ENCODE assay signal across 11 cellular contexts in the genomic region with DNA sequence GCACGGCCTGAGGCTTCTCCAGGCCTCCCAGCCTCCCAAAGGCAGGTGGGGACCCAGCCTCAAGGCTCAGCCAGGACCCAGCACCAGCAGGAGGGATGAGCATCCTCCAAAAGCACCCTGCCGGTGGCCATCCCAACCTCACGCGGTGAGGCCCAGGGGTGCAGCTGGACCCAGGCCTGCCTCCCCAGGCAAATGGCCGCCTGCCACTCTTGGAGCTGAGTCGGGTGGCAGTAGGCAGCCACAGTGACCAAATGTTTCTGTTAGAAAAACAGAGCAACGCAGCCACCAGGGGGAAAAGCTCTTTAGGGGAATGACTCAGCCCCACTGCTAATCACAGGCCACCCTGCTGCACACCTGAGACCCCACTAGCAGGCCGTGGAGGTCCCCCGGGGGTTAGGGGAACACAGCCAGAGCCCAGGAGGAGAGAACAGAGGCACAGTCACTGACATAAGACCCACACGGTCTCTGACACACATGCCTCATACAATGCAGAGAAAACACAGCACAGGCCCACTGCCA. TPM values are rescaled to one million over a fixed set of nuclear protein-coding genes. Genes with fewer than 3 reads are reported as not detected.
DNase-seq lines count a peak whose midpoint lies in the region; ATAC-seq and TF ChIP-seq lines count a peak whose summit lies in the region.
"Had no signal": no experiment of that assay in that cellular context is flagged by ENCODE, and none has a peak within 500 bp of the region (broad histone marks: within the 10 kb centered on the region; RNA-seq: fewer than 3 reads in every experiment).

No MANE protein-coding gene starts in this region.

- H3K79me2 ChIP-seq in trophoblast cell (ENCODE audit: control insufficient read depth, insufficient read depth, low read length, poor library complexity): peaks cover 48% of the 10 kb centered on the region

- no peak overlapping the region for H3K18ac ChIP-seq in trophoblast cell (ENCODE audit: low read length)

- H3K79me1 ChIP-seq in trophoblast cell (ENCODE audit: low read length): peaks cover 14% of the 10 kb centered on the region

- H3K4me1 ChIP-seq in BLaER1 treated with 17β-estradiol and CSF1 and Interleukin-3, amounts not matched to agents 10 nM and 100 nM: peaks cover 2 to 24% (median 21%) of the 10 kb centered on the region in 10 experiments
- H3K4me1 ChIP-seq in SJCRH30: peaks cover 20% of the 10 kb centered on the region; the same call in 1 of the 2 replicates
- peaks cover 20 to 41% of the 10 kb centered on the region in 2 experiments for H3K4me1 ChIP-seq in trophoblast cell (ENCODE audit: control insufficient read depth in 1 of 2, insufficient read depth in 2 of 2, low read length in 2 of 2)
- peaks cover 2% of the 10 kb centered on the region for H3K4me1 ChIP-seq in effector memory CD4-positive, alpha-beta T cell (ENCODE audit: control insufficient read depth, insufficient read depth, low read length, poor library complexity, severe bottlenecking)

- no peak overlapping the region for H2BK120ac ChIP-seq in trophoblast cell (ENCODE audit: insufficient read depth, low read length, poor library complexity)

- peak overlapping the region in 1 of 11 experiments; percentile 29; a peak in 2 of 22 replicates for H3K9ac ChIP-seq in BLaER1 treated with 17β-estradiol and CSF1 and Interleukin-3, amounts not matched to agents 10 nM and 100 nM
- H3K9ac ChIP-seq in trophoblast cell (ENCODE audit: low read length): no peak overlapping the region

- peak overlapping the region in 9 of 11 experiments; percentile 13 to 81 (median 55); a peak in 16 of 22 replicates for H3K4me2 ChIP-seq in BLaER1 treated with 17β-estradiol and CSF1 and Interleukin-3, amounts not matched to agents 10 nM and 100 nM
- no peak overlapping the region for H3K4me2 ChIP-seq in trophoblast cell (ENCODE audit: low read length)

- peak; percentile 37 for TF ChIP-seq CTCF in fibroblast of villous mesenchyme (IDR thresholded peaks at IDR 0.05; ENCODE audit: insufficient read depth, low read depth, low read length)

- H3K9me3 ChIP-seq in BLaER1 treated with 17β-estradiol and CSF1 and Interleukin-3, amounts not matched to agents 10 nM and 100 nM (replicated peaks in 1 of 11): no peaks in the 10 kb centered on the region
- no peaks in the 10 kb centered on the region for H3K9me3 ChIP-seq in SJCRH30 (replicated peaks)
- H3K9me3 ChIP-seq in trophoblast cell (ENCODE audit: insufficient read depth, low read depth, low read length): peaks cover 4% of the 10 kb centered on the region
- no peaks in the 10 kb centered on the region for H3K9me3 ChIP-seq in effector memory CD4-positive, alpha-beta T cell (ENCODE audit: control insufficient read depth, low read length)

- no peak overlapping the region for H3K27ac ChIP-seq in BLaER1 treated with 17β-estradiol and CSF1 and Interleukin-3, amounts not matched to agents 10 nM and 100 nM
- H3K27ac ChIP-seq in SJCRH30 (peak overlapping the region; percentile 36; the same call in 1 of the 2 replicates), trophoblast cell (ENCODE audit: low read depth, low read length) (peak overlapping the region; percentile 52)
- H3K27ac ChIP-seq in effector memory CD4-positive, alpha-beta T cell (ENCODE audit: insufficient read depth, low read length, poor library complexity, severe bottlenecking): no peak overlapping the region

- H3K4me3 ChIP-seq in BLaER1 treated with 17β-estradiol and CSF1 and Interleukin-3, amounts not matched to agents 10 nM and 100 nM: no peak overlapping the region
- H3K4me3 ChIP-seq in SJCRH30 (no peak overlapping the region), fibroblast of villous mesenchyme (ENCODE audit: low read depth, low read length) (no peak overlapping the region), trophoblast cell (ENCODE audit: low read depth, low read length) (no peak overlapping the region)
- no peak overlapping the region for H3K4me3 ChIP-seq in effector memory CD4-positive, alpha-beta T cell (ENCODE audit: insufficient read depth, low read depth, low read length, poor library complexity, severe bottlenecking)

- H2AFZ ChIP-seq in trophoblast cell (ENCODE audit: insufficient read depth, low read length, poor library complexity): no peak overlapping the region

- peak overlapping the region; percentile 86 for H3K4ac ChIP-seq in trophoblast cell (ENCODE audit: low read depth, low read length)

- DNase-seq in SJCRH30 (peak in 1 of 2 experiments; percentile 22), fibroblast of villous mesenchyme (ENCODE audit: low read depth) (no peak), trophoblast cell (peak in 1 of 2 donors; percentile 35), GM19240 (ENCODE audit: insufficient read length, low spot score) (no peak)
- no peak for DNase-seq in activated effector memory CD4-positive, alpha-beta T cell treated with Interleukin-2 at 50 U/mL for 16 hours
- DNase-seq in effector memory CD4-positive, alpha-beta T cell: no peak
- DNase-seq: activated B cell treated with CpG ODN at 0.5 μM for 24 hours, Kasumi-1 had no signal

- H4K12ac ChIP-seq in trophoblast cell (ENCODE audit: low read depth, low read length): no peak overlapping the region

- H2AK5ac ChIP-seq in trophoblast cell (ENCODE audit: low read length): no peak overlapping the region

- peaks cover 0 to 100% (median 12%) of the 10 kb centered on the region in 11 experiments; a peak in 12 of 22 replicates for H4K20me1 ChIP-seq in BLaER1 treated with 17β-estradiol and CSF1 and Interleukin-3, amounts not matched to agents 10 nM and 100 nM

- H2BK12ac ChIP-seq in trophoblast cell (ENCODE audit: low read length): no peak overlapping the region

- no CpG with 5 or more reads among the region's 10 CpGs for WGBS in trophoblast cell (ENCODE audit: extremely low coverage, insufficient coverage, insufficient read length)

- no peak for ATAC-seq in HG02798 (IDR thresholded peaks at IDR 0.05; ENCODE audit: poor library complexity, unreplicated experiment)

- H4K91ac ChIP-seq in trophoblast cell (ENCODE audit: low read depth, low read length): no peak overlapping the region

- no peak overlapping the region for H3K14ac ChIP-seq in trophoblast cell (ENCODE audit: low read length)

- peak overlapping the region; percentile 4 for H2BK5ac ChIP-seq in trophoblast cell (ENCODE audit: low read depth, low read length, poor library complexity)

- peak overlapping the region; percentile 30 for H4K8ac ChIP-seq in trophoblast cell (ENCODE audit: low read depth, low read length)

- no peaks in the 10 kb centered on the region for H3K36me3 ChIP-seq in BLaER1 treated with 17β-estradiol and CSF1 and Interleukin-3, amounts not matched to agents 10 nM and 100 nM
- H3K36me3 ChIP-seq in SJCRH30: no peaks in the 10 kb centered on the region
- H3K36me3 ChIP-seq in trophoblast cell (ENCODE audit: control insufficient read depth in 1 of 2, insufficient read depth in 2 of 2, low read length in 2 of 2): peaks cover 97% of the 10 kb centered on the region in 2 experiments
- no peaks in the 10 kb centered on the region for H3K36me3 ChIP-seq in effector memory CD4-positive, alpha-beta T cell (ENCODE audit: control insufficient read depth, insufficient read depth, low read length)

- no peak overlapping the region for H3K23ac ChIP-seq in trophoblast cell (ENCODE audit: low read length)

- H3K27me3 ChIP-seq in BLaER1 treated with 17β-estradiol and CSF1 and Interleukin-3, amounts not matched to agents 10 nM and 100 nM: peaks cover 0 to 100% (median 0%) of the 10 kb centered on the region in 11 experiments; a peak in 7 of 22 replicates
- no peaks in the 10 kb centered on the region for H3K27me3 ChIP-seq in SJCRH30
- no peaks in the 10 kb centered on the region for H3K27me3 ChIP-seq in trophoblast cell (ENCODE audit: insufficient read depth, low read length)
- no peaks in the 10 kb centered on the region for H3K27me3 ChIP-seq in effector memory CD4-positive, alpha-beta T cell (replicated peaks; ENCODE audit: control insufficient read depth, insufficient read depth, low read length, poor library complexity, severe bottlenecking)

RNA-seq across cellular contexts. Expression of a gene that starts 12.5 kb away (rescaled TPM):
- total RNA-seq in SJCRH30 (2014; rRNA removed; shearing (Covaris generic)): 17.4 and 21.7 TPM in 2 replicates
- total RNA-seq in fibroblast of villous mesenchyme: 87.2 and 120 TPM in 2 replicates
- polyA plus RNA-seq in trophoblast cell (2013): 200 and 201 TPM in 2 replicates
- total RNA-seq: activated B cell treated with CpG ODN at 0.5 μM for 24 hours had no signal

RNA-seq across cellular contexts. Expression of a gene that starts 20.1 kb away (rescaled TPM):
- not detected in 2 replicates for total RNA-seq in SJCRH30 (2014; rRNA removed; shearing (Covaris generic))
- not detected in 2 replicates for total RNA-seq in fibroblast of villous mesenchyme
- 0.15 TPM in 1 of 2 replicates, not detected in the other for polyA plus RNA-seq in trophoblast cell (2013)
- total RNA-seq: activated B cell treated with CpG ODN at 0.5 μM for 24 hours, renal cortical epithelial cell had no signal

RNA-seq across cellular contexts. Expression of a gene that starts 32.0 kb away (rescaled TPM):
- 0.56 TPM in 1 of 2 replicates, not detected in the other for total RNA-seq in SJCRH30 (2014; rRNA removed; shearing (Covaris generic))
- not detected in 2 replicates for total RNA-seq in fibroblast of villous mesenchyme
- polyA plus RNA-seq in trophoblast cell (2013): 0.37 and 0.41 TPM in 2 replicates
- total RNA-seq: activated B cell treated with CpG ODN at 0.5 μM for 24 hours, renal cortical epithelial cell had no signal

Comparison
In these comparisons a context has a peak if more than half of its experiments do, and no peak if none do; other contexts are left out.
1. H3K27ac ChIP-seq: peak in SJCRH30 (single experiment) and trophoblast cell (single experiment); none in BLaER1 treated with 17β-estradiol and CSF1 and Interleukin-3, amounts not matched to agents 10 nM and 100 nM (0 of 11) and effector memory CD4-positive, alpha-beta T cell (single experiment).